In the genomic region with DNA sequence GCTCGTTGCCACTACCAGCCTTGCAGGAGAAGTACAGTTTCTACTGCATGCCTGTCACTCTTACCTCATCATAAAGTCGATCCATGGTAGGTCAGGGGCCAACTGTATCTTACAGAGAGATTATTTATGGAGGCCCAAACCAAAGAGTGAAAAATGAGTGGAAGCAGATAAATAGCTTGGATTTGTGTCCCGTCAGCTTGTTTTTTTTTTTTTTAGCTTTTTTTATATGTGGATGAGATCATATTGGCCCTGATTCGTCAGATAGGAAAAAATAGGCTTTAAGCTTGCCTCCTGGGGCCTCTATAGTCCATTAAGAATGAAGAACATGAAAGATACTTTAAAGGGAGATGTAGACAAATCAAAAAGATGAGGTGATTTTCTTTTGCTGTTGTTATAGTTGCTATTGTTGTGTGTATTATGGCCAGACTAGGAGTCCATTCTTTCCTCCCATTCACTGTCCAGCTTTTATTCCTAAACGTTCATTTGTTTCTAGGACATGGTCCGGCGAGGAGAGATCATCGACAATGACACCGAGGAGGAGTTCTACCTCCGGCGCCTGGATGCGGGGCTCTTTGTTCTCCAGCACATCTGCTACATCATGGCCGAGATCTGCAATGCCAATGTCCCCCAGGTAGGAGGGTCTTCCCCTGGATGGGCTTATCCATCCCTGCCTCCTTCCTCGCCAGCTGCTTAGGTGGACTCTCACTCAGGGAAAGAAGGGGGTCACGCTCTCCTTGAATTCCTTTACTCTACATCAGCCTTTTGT, we compare ENCODE assay signal across 29 cellular contexts. TPM values are rescaled to one million over a fixed set of nuclear protein-coding genes. Genes with fewer than 3 reads are reported as not detected.
"Had no signal": no experiment of that assay in that cellular context is flagged by ENCODE, and none has a peak within 500 bp of the region (broad histone marks: within the 10 kb centered on the region; RNA-seq: fewer than 3 reads in every experiment).

No MANE protein-coding gene starts in this region.

- H3K9ac ChIP-seq: neural progenitor cell, parathyroid adenoma had no signal

- H3K79me2 ChIP-seq: parathyroid adenoma had no signal

- H3K4me2 ChIP-seq: neural progenitor cell had no signal

- H3K27ac ChIP-seq: neural progenitor cell, ovary, parathyroid adenoma, psoas muscle, sigmoid colon, stomach, thoracic aorta, thyroid gland, tibial nerve, upper lobe of left lung, vagina had no signal

- H3K36me3 ChIP-seq: neural progenitor cell, ovary had no signal

- H3K9me3 ChIP-seq: ovary, psoas muscle, sigmoid colon, stomach, thoracic aorta, thyroid gland, tibial nerve, upper lobe of left lung, vagina had no signal

- H3K27me3 Mint-ChIP-seq: progenitor cell of endocrine pancreas; stimulated activated naive B cell treated with anti-CD40 and anti-IgM and Interleukin-4, amounts not matched to agents 10 μg/mL and 1 μg/mL and 100 μg/mL, for 72 hours; stimulated activated naive CD8-positive, alpha-beta T cell treated with anti-CD3 and anti-CD28 coated beads, Interleukin-15, Interleukin-2, amounts not matched to agents 100 ng/mL and 50 ng/mL, for 24 hours had no signal

- H3K4me1 Mint-ChIP-seq: natural killer cell had no signal

- H3K27ac Mint-ChIP-seq: natural killer cell; nephron; neural progenitor cell; progenitor cell of endocrine pancreas; stimulated activated effector memory CD8-positive, alpha-beta T cell treated with anti-CD3 and anti-CD28 coated beads, Interleukin-12 subunit alpha, Interleukin-12 subunit beta, amount 100 ng/mL, for 72 hours; stimulated activated naive B cell treated with anti-CD40 and anti-IgM and Interleukin-4, amounts not matched to agents 10 μg/mL and 1 μg/mL and 100 μg/mL, for 72 hours; stimulated activated naive CD8-positive, alpha-beta T cell treated with anti-CD3 and anti-CD28 coated beads, Interleukin-15, Interleukin-2, amounts not matched to agents 100 ng/mL and 50 ng/mL, for 24 hours had no signal

- H2AFZ ChIP-seq: neural progenitor cell, parathyroid adenoma had no signal

- ATAC-seq: natural killer cell; psoas muscle; right cardiac atrium; stimulated activated effector memory CD8-positive, alpha-beta T cell treated with anti-CD3 and anti-CD28 coated beads, Interleukin-12 subunit alpha, Interleukin-12 subunit beta, amount 100 ng/mL, for 72 hours; stimulated activated naive B cell treated with anti-CD40 and anti-IgM and Interleukin-4, amounts not matched to agents 10 μg/mL and 1 μg/mL and 100 μg/mL, for 72 hours had no signal

- H3K4me1 ChIP-seq: neural progenitor cell, parathyroid adenoma, psoas muscle, stomach, thyroid gland, tibial nerve, upper lobe of left lung, vagina had no signal

- H3K9me3 Mint-ChIP-seq: natural killer cell; nephron; neural progenitor cell; stimulated activated effector memory CD8-positive, alpha-beta T cell treated with anti-CD3 and anti-CD28 coated beads, Interleukin-12 subunit alpha, Interleukin-12 subunit beta, amount 100 ng/mL, for 72 hours; stimulated activated naive B cell treated with anti-CD40 and anti-IgM and Interleukin-4, amounts not matched to agents 10 μg/mL and 1 μg/mL and 100 μg/mL, for 72 hours; stimulated activated naive CD8-positive, alpha-beta T cell treated with anti-CD3 and anti-CD28 coated beads, Interleukin-15, Interleukin-2, amounts not matched to agents 100 ng/mL and 50 ng/mL, for 24 hours had no signal

- DNase-seq: natural killer cell; occipital lobe; ovary; posterior cingulate gyrus; psoas muscle; right cardiac atrium; sigmoid colon; small intestine; stimulated activated CD4-positive, alpha-beta T cell treated with anti-CD3 and anti-CD28 coated beads, Interleukin-15, amount 100 ng/mL, for 24 hours; stimulated activated CD4-positive, alpha-beta T cell treated with anti-CD3 and anti-CD28 coated beads, Interleukin-2, amount 100 ng/mL, for 24 hours; stimulated activated CD4-positive, alpha-beta T cell treated with anti-CD3 and anti-CD28 coated beads, Interleukin-2, amount 100 ng/mL, for 48 hours; stimulated activated CD4-positive, alpha-beta T cell treated with anti-CD3 and anti-CD28 coated beads, Interleukin-4, amount 100 ng/mL, for 24 hours; stimulated activated naive B cell treated with anti-CD40 and anti-IgM and Interleukin-4, amounts not matched to agents 10 μg/mL and 1 μg/mL and 100 μg/mL, for 72 hours; stimulated activated naive CD4-positive, alpha-beta T cell treated with Interleukin-2 at 50 U/mL for 16 hours; stomach; thyroid gland; trophoblast cell had no signal

- H3K4me3 ChIP-seq: neural progenitor cell, ovary, psoas muscle, sigmoid colon, stomach, thoracic aorta, thyroid gland, tibial nerve, upper lobe of left lung, vagina had no signal

- H3K36me3 Mint-ChIP-seq: natural killer cell had no signal

- FAIRE-seq: small intestine, urothelium cell line had no signal

- H3K27me3 ChIP-seq: neural progenitor cell, ovary, sigmoid colon, stomach, thyroid gland, tibial nerve, upper lobe of left lung, vagina had no signal

- H3K4me3 Mint-ChIP-seq: natural killer cell; nephron; neural progenitor cell; stimulated activated effector memory CD8-positive, alpha-beta T cell treated with anti-CD3 and anti-CD28 coated beads, Interleukin-12 subunit alpha, Interleukin-12 subunit beta, amount 100 ng/mL, for 72 hours; stimulated activated naive B cell treated with anti-CD40 and anti-IgM and Interleukin-4, amounts not matched to agents 10 μg/mL and 1 μg/mL and 100 μg/mL, for 72 hours; stimulated activated naive CD8-positive, alpha-beta T cell treated with anti-CD3 and anti-CD28 coated beads, Interleukin-15, Interleukin-2, amounts not matched to agents 100 ng/mL and 50 ng/mL, for 24 hours had no signal

RNA-seq across cellular contexts. Expression of a gene that starts 43.3 kb away (rescaled TPM):
- total RNA-seq: skeletal muscle tissue, vagina had no signal
